ENCODE assay signal across 24 cellular contexts in the genomic region with DNA sequence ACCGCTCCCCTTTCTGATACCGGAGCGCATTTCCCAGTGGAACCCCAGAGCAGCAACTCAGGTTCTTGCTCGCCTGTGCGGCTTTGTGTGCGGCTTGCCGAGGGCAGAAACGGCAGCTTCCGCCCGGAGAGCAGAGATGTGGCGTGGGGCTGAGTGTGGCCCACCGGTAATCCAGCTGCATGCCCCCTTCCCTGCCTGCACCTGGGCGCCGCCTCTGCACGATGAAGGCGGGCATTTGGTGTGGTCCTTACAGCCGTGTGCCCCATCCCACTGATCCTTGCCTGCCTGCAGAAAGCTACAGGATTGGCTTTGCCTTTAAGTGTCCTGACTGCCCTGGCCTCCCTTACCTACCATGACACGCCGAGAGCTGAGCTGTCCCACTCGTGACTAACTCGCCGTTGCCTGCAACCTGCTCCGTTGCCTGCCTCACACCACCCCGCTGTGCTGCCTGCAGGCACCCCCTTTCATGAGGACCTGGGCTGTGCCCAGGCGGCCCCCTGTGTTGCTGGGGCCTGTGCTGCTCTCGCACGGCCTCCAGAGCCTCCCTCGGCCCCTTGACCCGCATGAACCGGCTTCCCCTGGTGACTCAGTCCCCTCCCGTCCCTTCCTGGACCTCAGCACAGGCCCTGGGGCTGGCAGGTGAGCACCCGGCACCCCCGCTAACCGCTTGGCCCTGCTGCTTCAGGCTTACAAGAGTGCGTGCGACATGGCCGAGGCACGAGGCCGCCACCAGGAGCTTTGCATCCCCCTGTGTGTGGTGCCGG. TPM values are rescaled to one million over a fixed set of nuclear protein-coding genes. Genes with fewer than 3 reads are reported as not detected.
A peak's percentile ranks its signal among the peaks of the same experiment; 100 is the strongest.
DNase-seq lines count a peak whose midpoint lies in the region; ATAC-seq and TF ChIP-seq lines count a peak whose summit lies in the region.
"Had no signal": no experiment of that assay in that cellular context is flagged by ENCODE, and none has a peak within 500 bp of the region (broad histone marks: within the 10 kb centered on the region; RNA-seq: fewer than 3 reads in every experiment).

No MANE protein-coding gene starts in this region.

- no TSS peak for BruUV-seq in OCI-LY7 (replicated peaks; lab: Mats Ljungman, UMichigan)

- POLR2A ChIA-PET in RWPE1 (lab: Yijun Ruan, JAX; ENCODE audit: low non-redundant PET) (no interaction called here), OCI-LY7 (lab: Charles Lee) (no interaction called here)

- peaks cover 98% of the 10 kb centered on the region for H3K36me3 ChIP-seq in OCI-LY7 (ENCODE audit: insufficient read depth, low read length)
- H3K36me3 ChIP-seq: BE2C, SJCRH30 had no signal

- H3K9me2 ChIP-seq in OCI-LY7 (ENCODE audit: insufficient read depth, low read length) = no peaks in the 10 kb centered on the region

- H3K9me3 ChIP-seq in OCI-LY7 (ENCODE audit: low read length) = no peaks in the 10 kb centered on the region
- H3K9me3 ChIP-seq: BE2C, SJCRH30 had no signal

- no peak overlapping the region for H3K4me2 ChIP-seq in OCI-LY7 (ENCODE audit: low read length)

- no peak for ATAC-seq in activated naive CD4-positive, alpha-beta T cell treated with anti-CD3 and anti-CD28 coated beads, Interleukin-2, amount 50 U/mL, for 72 hours
- no peak for ATAC-seq in stimulated activated effector memory CD8-positive, alpha-beta T cell treated with anti-CD3 and anti-CD28 coated beads, Interleukin-12 subunit alpha, Interleukin-12 subunit beta, amount 100 ng/mL, for 72 hours
- ATAC-seq in GM18873 (IDR thresholded peaks at IDR 0.05; ENCODE audit: low FRiP score, unreplicated experiment) = no peak
- ATAC-seq: HCT116, SK-N-SH treated with all-trans-retinoic acid at 6 μM for 48 hours had no signal

- peak overlapping the region; percentile 33 to 87 for H3K27ac Mint-ChIP-seq in activated naive CD4-positive, alpha-beta T cell treated with anti-CD3 and anti-CD28 coated beads, Interleukin-2, amount 50 U/mL, for 72 hours
- H3K27ac Mint-ChIP-seq in endothelial cell (ENCODE audit: unreplicated experiment) = no peak overlapping the region
- peak overlapping the region; percentile 84 for H3K27ac Mint-ChIP-seq in stimulated activated effector memory CD8-positive, alpha-beta T cell treated with anti-CD3 and anti-CD28 coated beads, Interleukin-12 subunit alpha, Interleukin-12 subunit beta, amount 100 ng/mL, for 72 hours
- H3K27ac Mint-ChIP-seq: CD4-positive, CD25-positive, alpha-beta regulatory T cell had no signal

- intact Hi-C loops in OCI-LY7 (cut with micrococcal nuclease; ENCODE audit: unreplicated experiment) = no loop called here

- no peak overlapping the region for H2AFZ ChIP-seq in OCI-LY7 (ENCODE audit: low read length)

- no peaks in the 10 kb centered on the region for H3K79me2 ChIP-seq in OCI-LY7 (ENCODE audit: insufficient read depth, low read depth, low read length)

- no peak for DNase-seq in activated naive CD4-positive, alpha-beta T cell treated with anti-CD3 and anti-CD28 coated beads, Interleukin-2, amount 50 U/mL, for 72 hours (ENCODE audit: low spot score in 2 of 2)
- DNase-seq in activated naive CD4-positive, alpha-beta T cell (lab: John Stamatoyannopoulos, UW) = no peak
- DNase-seq in RWPE1 (ENCODE audit: low spot score) = no peak
- no peak for DNase-seq in endothelial cell (ENCODE audit: low spot score)
- DNase-seq in stimulated activated effector memory CD8-positive, alpha-beta T cell treated with anti-CD3 and anti-CD28 coated beads, Interleukin-12 subunit alpha, Interleukin-12 subunit beta, amount 100 ng/mL, for 72 hours (ENCODE audit: low spot score in 2 of 2) = no peak
- no peak for DNase-seq in OCI-LY7 (ENCODE audit: low spot score)
- DNase-seq in activated CD4-positive, alpha-beta T cell treated with anti-CD3 and anti-CD28 coated beads for 48 hours = no peak
- DNase-seq: 8988T; ACHN; BE2C; CD4-positive, CD25-positive, alpha-beta regulatory T cell; Karpas-422; NCI-H1436; NCI-H187; NCI-H2081 treated with DMSO at 0.1 percent for 48 hours; NCI-H2171; NCI-H226; NCI-H510A; NCI-H69; SJCRH30 had no signal

- CTCF ChIA-PET in RWPE1 (lab: Yijun Ruan, JAX) (no interaction called here), OCI-LY7 (lab: Charles Lee; ENCODE audit: unreplicated experiment) (no interaction called here)

- H3K9me3 Mint-ChIP-seq in activated naive CD4-positive, alpha-beta T cell treated with anti-CD3 and anti-CD28 coated beads, Interleukin-2, amount 50 U/mL, for 72 hours = no peaks in the 10 kb centered on the region
- H3K9me3 Mint-ChIP-seq in endothelial cell (ENCODE audit: unreplicated experiment) = no peaks in the 10 kb centered on the region
- no peaks in the 10 kb centered on the region for H3K9me3 Mint-ChIP-seq in stimulated activated effector memory CD8-positive, alpha-beta T cell treated with anti-CD3 and anti-CD28 coated beads, Interleukin-12 subunit alpha, Interleukin-12 subunit beta, amount 100 ng/mL, for 72 hours

- H3K27me3 Mint-ChIP-seq in endothelial cell (ENCODE audit: unreplicated experiment) = peaks cover 11% of the 10 kb centered on the region
- H3K27me3 Mint-ChIP-seq: CD4-positive, CD25-positive, alpha-beta regulatory T cell had no signal

- no peaks in the 10 kb centered on the region for H4K20me1 ChIP-seq in OCI-LY7 (ENCODE audit: insufficient read depth, low read length)

- H3K4me1 ChIP-seq in OCI-LY7 (ENCODE audit: insufficient read depth, low read length, poor library complexity, severe bottlenecking) = no peaks in the 10 kb centered on the region
- H3K4me1 ChIP-seq: BE2C had no signal

- peaks cover 40 to 48% of the 10 kb centered on the region in 2 donors for H3K36me3 Mint-ChIP-seq in activated naive CD4-positive, alpha-beta T cell treated with anti-CD3 and anti-CD28 coated beads, Interleukin-2, amount 50 U/mL, for 72 hours
- H3K36me3 Mint-ChIP-seq in endothelial cell (ENCODE audit: low read depth, unreplicated experiment) = peaks cover 19% of the 10 kb centered on the region
- peaks cover 100% of the 10 kb centered on the region for H3K36me3 Mint-ChIP-seq in stimulated activated effector memory CD8-positive, alpha-beta T cell treated with anti-CD3 and anti-CD28 coated beads, Interleukin-12 subunit alpha, Interleukin-12 subunit beta, amount 100 ng/mL, for 72 hours

- no peak overlapping the region for H3K4me3 ChIP-seq in OCI-LY7 (ENCODE audit: low read depth, low read length, poor library complexity, severe bottlenecking)
- H3K4me3 ChIP-seq: SJCRH30 had no signal

- TF ChIP-seq CTCF in RWPE1 (conservative IDR thresholded peaks at IDR 0.05; ENCODE audit: low read depth) = no peak
- TF ChIP-seq CTCF in endothelial cell (IDR thresholded peaks at IDR 0.05; ENCODE audit: unreplicated experiment) = no peak
- TF ChIP-seq CTCF in OCI-LY7 (conservative IDR thresholded peaks at IDR 0.05; ENCODE audit: low read length) = no peak

- peak overlapping the region; percentile 44 for H3K27ac ChIP-seq in RWPE1
- H3K27ac ChIP-seq in OCI-LY7 (ENCODE audit: low read depth, low read length, poor library complexity, severe bottlenecking) = no peak overlapping the region
- H3K27ac ChIP-seq: HL-60, SJCRH30 had no signal

- H3K4me3 Mint-ChIP-seq in endothelial cell (ENCODE audit: unreplicated experiment) = peak overlapping the region; percentile 33
- no peak overlapping the region for H3K4me3 Mint-ChIP-seq in stimulated activated effector memory CD8-positive, alpha-beta T cell treated with anti-CD3 and anti-CD28 coated beads, Interleukin-12 subunit alpha, Interleukin-12 subunit beta, amount 100 ng/mL, for 72 hours
- H3K4me3 Mint-ChIP-seq: CD4-positive, CD25-positive, alpha-beta regulatory T cell had no signal

- peaks cover 9% of the 10 kb centered on the region for H3K4me1 Mint-ChIP-seq in endothelial cell (ENCODE audit: unreplicated experiment)
- no peaks in the 10 kb centered on the region for H3K4me1 Mint-ChIP-seq in stimulated activated effector memory CD8-positive, alpha-beta T cell treated with anti-CD3 and anti-CD28 coated beads, Interleukin-12 subunit alpha, Interleukin-12 subunit beta, amount 100 ng/mL, for 72 hours
- H3K4me1 Mint-ChIP-seq: CD4-positive, CD25-positive, alpha-beta regulatory T cell had no signal

RNA-seq across cellular contexts. Expression of a gene that starts 48.0 kb away (rescaled TPM):
- 10 to 100 TPM; 61.1 to 75.0 TPM for total RNA-seq in activated naive CD4-positive, alpha-beta T cell treated with anti-CD3 and anti-CD28 coated beads, Interleukin-2, amount 50 U/mL, for 72 hours
- total RNA-seq in endothelial cell (ENCODE audit: unreplicated experiment) (60.3 TPM), OCI-LY7 (2022) (37.1 and 40.3 TPM in 2 replicates)
- total RNA-seq in OCI-LY7 (2014; rRNA removed; shearing (Covaris generic)) = 34.6 and 44.3 TPM in 2 replicates

RNA-seq across cellular contexts. Expression of a gene that starts 57.2 kb away (rescaled TPM):
- total RNA-seq in activated naive CD4-positive, alpha-beta T cell treated with anti-CD3 and anti-CD28 coated beads, Interleukin-2, amount 50 U/mL, for 72 hours = 100 to 1,000 TPM in 1 of 2 donors, 10 to 100 TPM in 1; 63.7 to 258 TPM
- 52.3 TPM for total RNA-seq in endothelial cell (ENCODE audit: unreplicated experiment)
- total RNA-seq in OCI-LY7 (2014; rRNA removed; shearing (Covaris generic)) = 82.2 and 85.4 TPM in 2 replicates
- 116 and 154 TPM in 2 replicates for total RNA-seq in OCI-LY7 (2022)
